Comparison of ENCODE assay signal across 13 cellular contexts in the genomic region with DNA sequence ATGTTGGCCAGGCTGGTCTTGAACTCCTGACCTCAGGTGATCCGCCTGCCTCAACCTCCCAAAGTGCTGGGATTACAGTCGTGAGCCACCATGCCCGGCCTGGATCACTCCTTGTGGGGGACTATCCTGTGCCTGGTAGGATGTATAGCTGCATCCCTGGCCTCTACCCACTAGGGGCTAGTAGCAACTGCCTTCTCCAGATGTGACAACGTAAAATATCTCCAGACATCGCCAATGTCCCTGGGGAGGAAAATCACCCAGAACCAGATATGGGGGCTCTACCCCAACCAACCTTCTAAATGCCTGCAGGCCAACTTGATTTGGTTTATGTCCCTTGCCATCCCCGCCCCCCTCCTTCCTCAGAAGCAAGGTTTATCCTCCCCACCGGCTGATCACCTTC. TPM values are rescaled to one million over a fixed set of nuclear protein-coding genes. Genes with fewer than 3 reads are reported as not detected.
DNase-seq lines count a peak whose midpoint lies in the region; ATAC-seq and TF ChIP-seq lines count a peak whose summit lies in the region.
"Had no signal": no experiment of that assay in that cellular context is flagged by ENCODE, and none has a peak within 500 bp of the region (broad histone marks: within the 10 kb centered on the region; RNA-seq: fewer than 3 reads in every experiment).

No MANE protein-coding gene starts in this region.

- H3K9me3 ChIP-seq in osteoblast (ENCODE audit: low read depth, low read length), result no peaks in the 10 kb centered on the region

- no peaks in the 10 kb centered on the region for H3K79me2 ChIP-seq in osteoblast (ENCODE audit: insufficient read depth, low read length)

- H3K4me1 ChIP-seq in osteoblast (ENCODE audit: insufficient read depth, low read length), result no peaks in the 10 kb centered on the region

- TF ChIP-seq CTCF in GM10266 (IDR thresholded peaks at IDR 0.05; ENCODE audit: control insufficient read depth, insufficient read depth, low read depth, missing control alignments) (no peak), NB4 (IDR thresholded peaks at IDR 0.05; ENCODE audit: low read depth, low read length) (no peak), osteoblast (IDR thresholded peaks at IDR 0.05; ENCODE audit: extremely low read depth, low read depth, low read length) (no peak)

- no peak overlapping the region for H2AFZ ChIP-seq in osteoblast (ENCODE audit: low read length)
- H2AFZ ChIP-seq: PC-9 had no signal

- no peaks in the 10 kb centered on the region for H4K20me1 ChIP-seq in osteoblast (ENCODE audit: insufficient read depth, low read length)

- H3K27ac ChIP-seq in osteoblast (ENCODE audit: low read depth, low read length), result no peak overlapping the region
- H3K27ac ChIP-seq: PC-9 had no signal

- no peak for ATAC-seq in HG03521 (IDR thresholded peaks at IDR 0.05; ENCODE audit: unreplicated experiment)

- TF ChIP-seq POLR2A in NB4 (IDR thresholded peaks at IDR 0.05; ENCODE audit: extremely low read depth, insufficient read length), result no peak

- peak overlapping the region; percentile 0 for H3K4me3 ChIP-seq in NB4 (ENCODE audit: low read depth, low read length)
- no peak overlapping the region for H3K4me3 ChIP-seq in osteoblast (ENCODE audit: insufficient read depth, low read length)
- H3K4me3 ChIP-seq: GM12878, PC-9 had no signal

- no peaks in the 10 kb centered on the region for H3K36me3 ChIP-seq in osteoblast (ENCODE audit: insufficient read depth, low read length)
- H3K36me3 ChIP-seq: BE2C had no signal

- H3K27me3 ChIP-seq in osteoblast (ENCODE audit: insufficient read depth, low read length), result peaks cover 34% of the 10 kb centered on the region

- DNase-seq in GM10266 (ENCODE audit: extremely low spot score) (peak; percentile 28), NB4 (ENCODE audit: low read depth) (peak; percentile 54), germinal center (ENCODE audit: low spot score) (peak; percentile 1), osteoblast (ENCODE audit: insufficient read length, low spot score, missing footprints) (peak; percentile 39), NCI-H2029 treated with DMSO at 0.1 percent for 48 hours (lab: John Stamatoyannopoulos, UW) (no peak), NCI-H2227 treated with DMSO at 0.1 percent for 48 hours (lab: John Stamatoyannopoulos, UW) (no peak)
- DNase-seq: NK-92 treated with Interleukin-12 subunit alpha and Interleukin-12 subunit beta, amount 100 ng/mL, for 24 hours had no signal

- H3K4me2 ChIP-seq in osteoblast (ENCODE audit: insufficient read depth, low read length), result no peak overlapping the region
- H3K4me2 ChIP-seq: PC-9 had no signal

RNA-seq across cellular contexts. Expression of a gene that starts 12.7 kb away (rescaled TPM):
- total RNA-seq in osteoblast, result 0.29 and 0.36 TPM in 2 replicates
- total RNA-seq: PC-9 had no signal

RNA-seq across cellular contexts. Expression of a gene that starts 48.7 kb away (rescaled TPM):
- under 0.01 TPM in 1 of 2 replicates, not detected in the other for total RNA-seq in osteoblast
- total RNA-seq: LHCN-M2, PC-9, SK-MEL-5 had no signal

RNA-seq across cellular contexts. Expression of a gene that starts 57.2 kb away (rescaled TPM):
- 6.2 and 6.5 TPM in 2 replicates for total RNA-seq in osteoblast

RNA-seq across cellular contexts. Expression of a gene that starts 59.9 kb away (rescaled TPM):
- total RNA-seq in osteoblast, result 27.1 and 31.2 TPM in 2 replicates

Comparison
In these comparisons a context has a peak if more than half of its experiments do, and no peak if none do; other contexts are left out.
1. DNase-seq: peak in GM10266 (single experiment), NB4 (single experiment), germinal center (single experiment) and osteoblast (single experiment); none in NCI-H2029 treated with DMSO at 0.1 percent for 48 hours (single experiment) and NCI-H2227 treated with DMSO at 0.1 percent for 48 hours (single experiment).